25 cellular contexts compared by ENCODE assay signal in genomic region chr20:56697476-56697875, GRCh38.
"Had no signal": no experiment of that assay in that cellular context is flagged by ENCODE, and none has a peak within 500 bp of the region (broad histone marks: within the 10 kb centered on the region; RNA-seq: fewer than 3 reads in every experiment).

No MANE protein-coding gene starts in this region.

- H3K36me3 ChIP-seq: neutrophil, pancreas, prostate gland, right lobe of liver, sigmoid colon, stomach, thoracic aorta, thyroid gland, tibial nerve, upper lobe of left lung, vagina had no signal

- ATAC-seq: naive thymus-derived CD4-positive, alpha-beta T cell; natural killer cell; pancreas; right cardiac atrium; right lobe of liver; stimulated activated effector memory CD8-positive, alpha-beta T cell treated with anti-CD3 and anti-CD28 coated beads, Interleukin-12 subunit alpha, Interleukin-12 subunit beta, amount 100 ng/mL, for 72 hours; stimulated activated naive B cell treated with anti-CD40 and anti-IgM and Interleukin-4, amounts not matched to agents 10 μg/mL and 1 μg/mL and 100 μg/mL, for 72 hours had no signal

- H3K9me3 ChIP-seq: neutrophil, pancreas, prostate gland, right lobe of liver, sigmoid colon, stomach, thoracic aorta, thyroid gland, tibial nerve, upper lobe of left lung, vagina had no signal

- H3K4me1 ChIP-seq: pancreas, prostate gland, right lobe of liver, sigmoid colon, stomach, thyroid gland, tibial nerve, upper lobe of left lung, vagina had no signal

- FAIRE-seq: pancreas, small intestine, urothelium cell line had no signal

- H3K27ac ChIP-seq: neutrophil, pancreas, prostate gland, right lobe of liver, sigmoid colon, stomach, thoracic aorta, thyroid gland, tibial nerve, upper lobe of left lung, vagina had no signal

- H3K27me3 ChIP-seq: neutrophil, pancreas, right lobe of liver, sigmoid colon, thyroid gland, tibial nerve, upper lobe of left lung, vagina had no signal

- DNase-seq: naive thymus-derived CD4-positive, alpha-beta T cell; natural killer cell; nucleus accumbens; pancreas; right cardiac atrium; right lobe of liver; sigmoid colon; small intestine; stimulated activated CD4-positive, alpha-beta T cell treated with anti-CD3 and anti-CD28 coated beads, Interleukin-15, amount 100 ng/mL, for 24 hours; stimulated activated CD4-positive, alpha-beta T cell treated with anti-CD3 and anti-CD28 coated beads, Interleukin-2, amount 100 ng/mL, for 24 hours; stimulated activated CD4-positive, alpha-beta T cell treated with anti-CD3 and anti-CD28 coated beads, Interleukin-2, amount 100 ng/mL, for 48 hours; stimulated activated CD4-positive, alpha-beta T cell treated with anti-CD3 and anti-CD28 coated beads, Interleukin-4, amount 100 ng/mL, for 24 hours; stimulated activated naive B cell treated with anti-CD40 and anti-IgM and Interleukin-4, amounts not matched to agents 10 μg/mL and 1 μg/mL and 100 μg/mL, for 72 hours; stimulated activated naive CD4-positive, alpha-beta T cell treated with Interleukin-2 at 50 U/mL for 16 hours; stomach; thyroid gland; trophoblast cell; upper lobe of left lung had no signal

- H3K4me3 ChIP-seq: pancreas, prostate gland, right lobe of liver, sigmoid colon, stomach, thoracic aorta, thyroid gland, tibial nerve, upper lobe of left lung, vagina had no signal
